1 cellular context compared by ENCODE assay signal in genomic region chr12:41289461-41289860, GRCh38.
TF ChIP-seq lines count a peak whose summit lies in the region.

No MANE protein-coding gene starts in this region.

TF ChIP-seq in GM23338, 12 proteins besides CTCF, POLR2A, EP300 and RAD21 (continued from another document):
- TF ChIP-seq, protein P1, sequence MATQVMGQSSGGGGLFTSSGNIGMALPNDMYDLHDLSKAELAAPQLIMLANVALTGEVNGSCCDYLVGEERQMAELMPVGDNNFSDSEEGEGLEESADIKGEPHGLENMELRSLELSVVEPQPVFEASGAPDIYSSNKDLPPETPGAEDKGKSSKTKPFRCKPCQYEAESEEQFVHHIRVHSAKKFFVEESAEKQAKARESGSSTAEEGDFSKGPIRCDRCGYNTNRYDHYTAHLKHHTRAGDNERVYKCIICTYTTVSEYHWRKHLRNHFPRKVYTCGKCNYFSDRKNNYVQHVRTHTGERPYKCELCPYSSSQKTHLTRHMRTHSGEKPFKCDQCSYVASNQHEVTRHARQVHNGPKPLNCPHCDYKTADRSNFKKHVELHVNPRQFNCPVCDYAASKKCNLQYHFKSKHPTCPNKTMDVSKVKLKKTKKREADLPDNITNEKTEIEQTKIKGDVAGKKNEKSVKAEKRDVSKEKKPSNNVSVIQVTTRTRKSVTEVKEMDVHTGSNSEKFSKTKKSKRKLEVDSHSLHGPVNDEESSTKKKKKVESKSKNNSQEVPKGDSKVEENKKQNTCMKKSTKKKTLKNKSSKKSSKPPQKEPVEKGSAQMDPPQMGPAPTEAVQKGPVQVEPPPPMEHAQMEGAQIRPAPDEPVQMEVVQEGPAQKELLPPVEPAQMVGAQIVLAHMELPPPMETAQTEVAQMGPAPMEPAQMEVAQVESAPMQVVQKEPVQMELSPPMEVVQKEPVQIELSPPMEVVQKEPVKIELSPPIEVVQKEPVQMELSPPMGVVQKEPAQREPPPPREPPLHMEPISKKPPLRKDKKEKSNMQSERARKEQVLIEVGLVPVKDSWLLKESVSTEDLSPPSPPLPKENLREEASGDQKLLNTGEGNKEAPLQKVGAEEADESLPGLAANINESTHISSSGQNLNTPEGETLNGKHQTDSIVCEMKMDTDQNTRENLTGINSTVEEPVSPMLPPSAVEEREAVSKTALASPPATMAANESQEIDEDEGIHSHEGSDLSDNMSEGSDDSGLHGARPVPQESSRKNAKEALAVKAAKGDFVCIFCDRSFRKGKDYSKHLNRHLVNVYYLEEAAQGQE (IDR thresholded peaks at IDR 0.05; ENCODE audit: unreplicated experiment), result no peak
- no peak for TF ChIP-seq EZH2phosphoT487 (IDR thresholded peaks at IDR 0.05; ENCODE audit: unreplicated experiment)
- TF ChIP-seq POLR2AphosphoS5 (IDR thresholded peaks at IDR 0.05; ENCODE audit: low read depth), result no peak
- TF ChIP-seq NANOG (IDR thresholded peaks at IDR 0.05; ENCODE audit: borderline replicate concordance), result no peak
- TF ChIP-seq, protein P2, sequence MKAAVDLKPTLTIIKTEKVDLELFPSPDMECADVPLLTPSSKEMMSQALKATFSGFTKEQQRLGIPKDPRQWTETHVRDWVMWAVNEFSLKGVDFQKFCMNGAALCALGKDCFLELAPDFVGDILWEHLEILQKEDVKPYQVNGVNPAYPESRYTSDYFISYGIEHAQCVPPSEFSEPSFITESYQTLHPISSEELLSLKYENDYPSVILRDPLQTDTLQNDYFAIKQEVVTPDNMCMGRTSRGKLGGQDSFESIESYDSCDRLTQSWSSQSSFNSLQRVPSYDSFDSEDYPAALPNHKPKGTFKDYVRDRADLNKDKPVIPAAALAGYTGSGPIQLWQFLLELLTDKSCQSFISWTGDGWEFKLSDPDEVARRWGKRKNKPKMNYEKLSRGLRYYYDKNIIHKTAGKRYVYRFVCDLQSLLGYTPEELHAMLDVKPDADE (IDR thresholded peaks at IDR 0.05), result no peak
TF ChIP-seq in GM23338: peak in this region for 0.
